ENCODE assay signal across 13 cellular contexts in the genomic region with DNA sequence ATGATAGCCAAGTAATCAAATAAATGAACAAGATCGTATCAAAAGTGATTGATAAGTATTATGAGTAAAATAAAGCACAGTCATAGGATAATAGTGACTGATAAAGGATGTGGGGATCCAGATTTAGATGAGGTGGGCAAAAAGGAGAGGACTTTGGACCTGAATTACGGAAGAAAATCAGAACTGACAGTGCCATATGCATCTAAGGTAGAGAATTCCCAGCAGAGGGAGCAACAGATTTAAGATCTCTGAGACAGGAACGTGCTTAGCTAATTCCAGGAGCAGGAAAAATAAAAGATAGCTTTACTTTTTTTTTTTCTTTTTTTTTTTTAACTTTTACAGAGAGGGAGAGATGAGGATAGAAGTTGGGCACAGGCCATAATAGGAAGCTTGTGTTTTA.
A peak's percentile ranks its signal among the peaks of the same experiment; 100 is the strongest.
DNase-seq lines count a peak whose midpoint lies in the region; ATAC-seq and TF ChIP-seq lines count a peak whose summit lies in the region.
"Had no signal": no experiment of that assay in that cellular context is flagged by ENCODE, and none has a peak within 500 bp of the region (broad histone marks: within the 10 kb centered on the region; RNA-seq: fewer than 3 reads in every experiment).

No MANE protein-coding gene starts in this region.

- intact Hi-C loops in ascending aorta (cut with DNase I) = no loop called here

- H3K9me3 ChIP-seq in SK-N-SH (no peaks in the 10 kb centered on the region), RWPE2 (ENCODE audit: severe bottlenecking) (no peaks in the 10 kb centered on the region), smooth muscle cell (replicated peaks; ENCODE audit: low read depth) (no peaks in the 10 kb centered on the region), ascending aorta (no peaks in the 10 kb centered on the region)
- H3K9me3 ChIP-seq: heart right ventricle, neutrophil had no signal

- H3K9ac ChIP-seq in SK-N-SH (no peak overlapping the region), smooth muscle cell (ENCODE audit: low read depth) (no peak overlapping the region)

- no peaks in the 10 kb centered on the region for H3K4me1 ChIP-seq in SK-N-SH (ENCODE audit: control insufficient read depth in 1 of 2, insufficient read depth in 2 of 2, low read depth in 1 of 2, low read length in 1 of 2)
- H3K4me1 ChIP-seq in RWPE2 (ENCODE audit: insufficient read depth, poor library complexity, severe bottlenecking) = peaks cover 7% of the 10 kb centered on the region
- H3K4me1 ChIP-seq in smooth muscle cell (ENCODE audit: low read depth) = no peaks in the 10 kb centered on the region
- no peaks in the 10 kb centered on the region for H3K4me1 ChIP-seq in ascending aorta
- H3K4me1 ChIP-seq: heart right ventricle had no signal

- 12% methylated on average over 3 of the region's 3 CpGs for WGBS in SK-N-SH (ENCODE audit: low lambda C conversion rate)
- WGBS in smooth muscle cell (ENCODE audit: low lambda C conversion rate) = 65% methylated on average over 3 of the region's 3 CpGs

- TF ChIP-seq EP300 in SK-N-SH (IDR thresholded peaks at IDR 0.05; ENCODE audit: borderline replicate concordance in 1 of 2, low read depth in 1 of 2, low read length in 1 of 2) = no peak

- CTCF ChIA-PET in SK-N-SH (lab: Yijun Ruan, JAX) = interaction anchor here (1.2 to 2.3 kb wide), 3 partner anchors 14 to 367 kb away, joined by 3 to 9 read pairs (median 4); no protein-coding TSS in a partner anchor

- no peak overlapping the region for H3K27ac ChIP-seq in SK-N-SH (ENCODE audit: low read depth in 2 of 2, low read length in 1 of 2)
- H3K27ac ChIP-seq in RWPE2 (ENCODE audit: poor library complexity, severe bottlenecking) = no peak overlapping the region
- H3K27ac ChIP-seq in smooth muscle cell (ENCODE audit: low read depth) = no peak overlapping the region
- no peak overlapping the region for H3K27ac ChIP-seq in ascending aorta
- H3K27ac ChIP-seq: heart right ventricle, neutrophil had no signal

- ATAC-seq in SK-N-SH treated with all-trans-retinoic acid at 6 μM for 48 hours (no peak), RWPE2 (ENCODE audit: low read depth) (no peak), HG02870 (IDR thresholded peaks at IDR 0.05; ENCODE audit: unreplicated experiment) (no peak), GM21390 (IDR thresholded peaks at IDR 0.05; ENCODE audit: unreplicated experiment) (no peak)
- ATAC-seq: heart right ventricle had no signal

- H2AFZ ChIP-seq in SK-N-SH (ENCODE audit: low read depth) (no peak overlapping the region), smooth muscle cell (ENCODE audit: low read depth) (no peak overlapping the region)

- peaks cover 8% of the 10 kb centered on the region; the same call in 1 of the 2 replicates for H3K27me3 ChIP-seq in SK-N-SH (ENCODE audit: insufficient read depth)
- no peaks in the 10 kb centered on the region for H3K27me3 ChIP-seq in RWPE2 (ENCODE audit: insufficient read depth, poor library complexity, severe bottlenecking)
- H3K27me3 ChIP-seq in smooth muscle cell (ENCODE audit: low read depth) = no peaks in the 10 kb centered on the region
- H3K27me3 ChIP-seq in ascending aorta = no peaks in the 10 kb centered on the region

- H3K79me2 ChIP-seq in SK-N-SH (ENCODE audit: insufficient read depth) (no peaks in the 10 kb centered on the region), smooth muscle cell (ENCODE audit: low read depth) (no peaks in the 10 kb centered on the region)

- H3K4me2 ChIP-seq in SK-N-SH (no peak overlapping the region), smooth muscle cell (no peak overlapping the region)

- DNase-seq in SK-N-SH (no peak), RWPE2 (ENCODE audit: low spot score) (no peak), fibroblast of peridontal ligament (ENCODE audit: extremely low read depth) (peak; percentile 1), smooth muscle cell (lab: John Stamatoyannopoulos, UW; ENCODE audit: unreplicated experiment) (no peak), ascending aorta (ENCODE audit: low spot score in 2 of 2) (no peak)
- DNase-seq: effector memory CD4-positive, alpha-beta T cell; heart right ventricle; Karpas-422; NCI-H2081 had no signal

- H3K36me3 ChIP-seq in SK-N-SH (replicated peaks in 1 of 2; ENCODE audit: control insufficient read depth in 1 of 2, insufficient read depth in 2 of 2, low read length in 1 of 2) (no peaks in the 10 kb centered on the region), RWPE2 (ENCODE audit: low read depth) (no peaks in the 10 kb centered on the region), smooth muscle cell (ENCODE audit: low read depth) (no peaks in the 10 kb centered on the region), ascending aorta (no peaks in the 10 kb centered on the region)
- H3K36me3 ChIP-seq: heart right ventricle, neutrophil had no signal

- TF ChIP-seq CTCF in SK-N-SH (IDR thresholded peaks at IDR 0.05) (peak; percentile 38), RWPE2 (IDR thresholded peaks at IDR 0.05; ENCODE audit: poor library complexity, severe bottlenecking) (peak; percentile 42), smooth muscle cell (IDR thresholded peaks at IDR 0.05; ENCODE audit: borderline replicate concordance, insufficient read depth, poor library complexity, severe bottlenecking) (peak; percentile 28), ascending aorta (IDR thresholded peaks at IDR 0.05) (no peak)

- H4K20me1 ChIP-seq in SK-N-SH (ENCODE audit: insufficient read depth) (no peaks in the 10 kb centered on the region), smooth muscle cell (ENCODE audit: low read depth) (no peaks in the 10 kb centered on the region)

- H3K4me3 ChIP-seq in SK-N-SH (ENCODE audit: low read depth in 2 of 2, low read length in 1 of 2) (no peak overlapping the region), RWPE2 (ENCODE audit: severe bottlenecking) (no peak overlapping the region), smooth muscle cell (no peak overlapping the region), ascending aorta (no peak overlapping the region)
- H3K4me3 ChIP-seq: heart right ventricle had no signal

- 0 out of 2 replicates have a peak, but pooled peaks have one; percentile 9 for TF ChIP-seq RAD21 in SK-N-SH (IDR thresholded peaks at IDR 0.05; ENCODE audit: low read length)

- POLR2A ChIA-PET in SK-N-SH (lab: Yijun Ruan, JAX) = no interaction called here

- H3F3A ChIP-seq in SK-N-SH (replicated peaks; ENCODE audit: insufficient read depth) (peaks cover 2% of the 10 kb centered on the region), smooth muscle cell (ENCODE audit: low read depth) (no peaks in the 10 kb centered on the region)

- no peaks in the 10 kb centered on the region for H3K9me2 ChIP-seq in SK-N-SH

TF ChIP-seq in SK-N-SH, 30 proteins besides CTCF, POLR2A, EP300 and RAD21:
- TF ChIP-seq FOSL2 (IDR thresholded peaks at IDR 0.05; ENCODE audit: borderline replicate concordance, low read depth) (no peak), YY1 (IDR thresholded peaks at IDR 0.05; ENCODE audit: low read depth) (no peak)
- TF ChIP-seq, protein P1, sequence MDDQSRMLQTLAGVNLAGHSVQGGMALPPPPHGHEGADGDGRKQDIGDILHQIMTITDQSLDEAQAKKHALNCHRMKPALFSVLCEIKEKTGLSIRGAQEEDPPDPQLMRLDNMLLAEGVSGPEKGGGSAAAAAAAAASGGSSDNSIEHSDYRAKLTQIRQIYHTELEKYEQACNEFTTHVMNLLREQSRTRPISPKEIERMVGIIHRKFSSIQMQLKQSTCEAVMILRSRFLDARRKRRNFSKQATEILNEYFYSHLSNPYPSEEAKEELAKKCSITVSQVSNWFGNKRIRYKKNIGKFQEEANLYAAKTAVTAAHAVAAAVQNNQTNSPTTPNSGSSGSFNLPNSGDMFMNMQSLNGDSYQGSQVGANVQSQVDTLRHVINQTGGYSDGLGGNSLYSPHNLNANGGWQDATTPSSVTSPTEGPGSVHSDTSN (IDR thresholded peaks at IDR 0.05) = no peak
- TF ChIP-seq, protein P2, sequence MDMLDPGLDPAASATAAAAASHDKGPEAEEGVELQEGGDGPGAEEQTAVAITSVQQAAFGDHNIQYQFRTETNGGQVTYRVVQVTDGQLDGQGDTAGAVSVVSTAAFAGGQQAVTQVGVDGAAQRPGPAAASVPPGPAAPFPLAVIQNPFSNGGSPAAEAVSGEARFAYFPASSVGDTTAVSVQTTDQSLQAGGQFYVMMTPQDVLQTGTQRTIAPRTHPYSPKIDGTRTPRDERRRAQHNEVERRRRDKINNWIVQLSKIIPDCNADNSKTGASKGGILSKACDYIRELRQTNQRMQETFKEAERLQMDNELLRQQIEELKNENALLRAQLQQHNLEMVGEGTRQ (IDR thresholded peaks at IDR 0.05; ENCODE audit: borderline replicate concordance, low read depth, low read length) = no peak

TF ChIP-seq in SK-N-SH treated with all-trans-retinoic acid at 6 μM for 48 hours, 23 proteins besides CTCF, POLR2A, EP300 and RAD21:
- TF ChIP-seq GLIS3 (CRISPR knock-in tag; IDR thresholded peaks at IDR 0.05) = no peak
- no peak for TF ChIP-seq PPARA (CRISPR knock-in tag; IDR thresholded peaks at IDR 0.05; ENCODE audit: borderline replicate concordance)
- no peak for TF ChIP-seq ESRRG (CRISPR knock-in tag; IDR thresholded peaks at IDR 0.05)
- no peak for TF ChIP-seq ISL1 (CRISPR knock-in tag; IDR thresholded peaks at IDR 0.05)
- TF ChIP-seq ZFP3 (CRISPR knock-in tag; IDR thresholded peaks at IDR 0.05) = no peak
- TF ChIP-seq OSR1 (CRISPR knock-in tag; IDR thresholded peaks at IDR 0.05) = no peak
- TF ChIP-seq CSDC2 (CRISPR knock-in tag; IDR thresholded peaks at IDR 0.05) = no peak
- TF ChIP-seq, protein P3, sequence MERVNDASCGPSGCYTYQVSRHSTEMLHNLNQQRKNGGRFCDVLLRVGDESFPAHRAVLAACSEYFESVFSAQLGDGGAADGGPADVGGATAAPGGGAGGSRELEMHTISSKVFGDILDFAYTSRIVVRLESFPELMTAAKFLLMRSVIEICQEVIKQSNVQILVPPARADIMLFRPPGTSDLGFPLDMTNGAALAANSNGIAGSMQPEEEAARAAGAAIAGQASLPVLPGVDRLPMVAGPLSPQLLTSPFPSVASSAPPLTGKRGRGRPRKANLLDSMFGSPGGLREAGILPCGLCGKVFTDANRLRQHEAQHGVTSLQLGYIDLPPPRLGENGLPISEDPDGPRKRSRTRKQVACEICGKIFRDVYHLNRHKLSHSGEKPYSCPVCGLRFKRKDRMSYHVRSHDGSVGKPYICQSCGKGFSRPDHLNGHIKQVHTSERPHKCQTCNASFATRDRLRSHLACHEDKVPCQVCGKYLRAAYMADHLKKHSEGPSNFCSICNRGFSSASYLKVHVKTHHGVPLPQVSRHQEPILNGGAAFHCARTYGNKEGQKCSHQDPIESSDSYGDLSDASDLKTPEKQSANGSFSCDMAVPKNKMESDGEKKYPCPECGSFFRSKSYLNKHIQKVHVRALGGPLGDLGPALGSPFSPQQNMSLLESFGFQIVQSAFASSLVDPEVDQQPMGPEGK (CRISPR knock-in tag; IDR thresholded peaks at IDR 0.05; ENCODE audit: borderline replicate concordance) = no peak
- no peak for TF ChIP-seq TOX (CRISPR knock-in tag; IDR thresholded peaks at IDR 0.05; ENCODE audit: borderline replicate concordance)

Comparison
In these comparisons a context has a peak if more than half of its experiments do, and no peak if none do; other contexts are left out.
1. CTCF ChIP-seq: peak in SK-N-SH (single experiment), RWPE2 (single experiment) and smooth muscle cell (single experiment); none in ascending aorta (0 of 3).